9 cellular contexts compared by ENCODE assay signal in genomic region chr11:109945626-109946321, GRCh38.
DNase-seq lines count a peak whose midpoint lies in the region; ATAC-seq and TF ChIP-seq lines count a peak whose summit lies in the region.
"Had no signal": no experiment of that assay in that cellular context is flagged by ENCODE, and none has a peak within 500 bp of the region (broad histone marks: within the 10 kb centered on the region; RNA-seq: fewer than 3 reads in every experiment).

No MANE protein-coding gene starts in this region.

- ATAC-seq in GM18505 (IDR thresholded peaks at IDR 0.05; ENCODE audit: unreplicated experiment) (peak; percentile 59), RWPE2 (ENCODE audit: low read depth) (peak; percentile 28)

- H3K36me3 ChIP-seq in RWPE2 (ENCODE audit: low read depth): no peaks in the 10 kb centered on the region
- H3K36me3 ChIP-seq: cardiac muscle cell had no signal

- H3K27me3 ChIP-seq in RWPE2 (ENCODE audit: insufficient read depth, poor library complexity, severe bottlenecking): no peaks in the 10 kb centered on the region
- H3K27me3 ChIP-seq: cardiac muscle cell had no signal

- H3K27ac Mint-ChIP-seq in HFFc6: peak overlapping the region; percentile 93
- H3K27ac Mint-ChIP-seq in nephron: peak overlapping the region in 2 of 3 experiments; percentile 37 to 59

- TF ChIP-seq CTCF in HFFc6 (IDR thresholded peaks at IDR 0.05) (no peak), RWPE2 (IDR thresholded peaks at IDR 0.05; ENCODE audit: poor library complexity, severe bottlenecking) (no peak), nephron (IDR thresholded peaks at IDR 0.05; ENCODE audit: unreplicated experiment in 3 of 3) (no peak)

- H3K4me1 Mint-ChIP-seq in HFFc6 (ENCODE audit: low read depth) (peaks cover 32% of the 10 kb centered on the region), nephron (peaks cover 9% of the 10 kb centered on the region)

- peaks cover 2% of the 10 kb centered on the region for H3K4me1 ChIP-seq in RWPE2 (ENCODE audit: insufficient read depth, poor library complexity, severe bottlenecking)

- no peak overlapping the region for H3K4me3 ChIP-seq in RWPE2 (ENCODE audit: severe bottlenecking)
- H3K4me3 ChIP-seq: cardiac muscle cell had no signal

- TF ChIP-seq POLR2A in GM18505 (IDR thresholded peaks at IDR 0.05; ENCODE audit: borderline replicate concordance, extremely low read depth, insufficient read depth, insufficient read length): peak; percentile 42

- H3K36me3 Mint-ChIP-seq in HFFc6 (ENCODE audit: low read depth): peaks cover 3% of the 10 kb centered on the region; the same call in 1 of the 2 replicates
- H3K36me3 Mint-ChIP-seq in nephron (ENCODE audit: low read depth): no peaks in the 10 kb centered on the region

- no peaks in the 10 kb centered on the region for H3K9me3 Mint-ChIP-seq in HFFc6
- peaks cover 3% of the 10 kb centered on the region for H3K9me3 Mint-ChIP-seq in nephron

- no peak for DNase-seq in HFFc6
- DNase-seq in RWPE2 (ENCODE audit: low spot score): no peak
- no peak for DNase-seq in SKM-1 (lab: John Stamatoyannopoulos, UW; ENCODE audit: unreplicated experiment)
- no peak for DNase-seq in DMS 273 treated with DMSO at 0.1 percent for 48 hours (lab: John Stamatoyannopoulos, UW)
- DNase-seq in NCI-H748 treated with DMSO at 0.1 percent for 48 hours (lab: John Stamatoyannopoulos, UW): no peak
- DNase-seq in NCI-H1417 (lab: John Stamatoyannopoulos, UW): no peak

- H3K27me3 Mint-ChIP-seq in HFFc6 (ENCODE audit: insufficient read depth) (no peaks in the 10 kb centered on the region; the same call in 1 of the 2 replicates), nephron (ENCODE audit: low read depth) (no peaks in the 10 kb centered on the region)

- H3K9me3 ChIP-seq in RWPE2 (ENCODE audit: severe bottlenecking): no peaks in the 10 kb centered on the region

- no peak overlapping the region for H3K27ac ChIP-seq in RWPE2 (ENCODE audit: poor library complexity, severe bottlenecking)
- H3K27ac ChIP-seq: cardiac muscle cell had no signal

- H3K4me3 Mint-ChIP-seq in HFFc6 (peak overlapping the region; percentile 80), nephron (peak overlapping the region in 1 of 3 experiments; percentile 80)
